1 cellular context compared by ENCODE assay signal in genomic region chr21:8992731-8993174, GRCh38.
TF ChIP-seq lines count a peak whose summit lies in the region.

No MANE protein-coding gene starts in this region.

TF ChIP-seq in HepG2, 621 proteins besides CTCF, POLR2A, EP300 and RAD21 (continued from another document and continues in another):
- TF ChIP-seq ZNF281 (CRISPR knock-in tag; IDR thresholded peaks at IDR 0.05; ENCODE audit: borderline replicate concordance) (no peak), MXD1 (CRISPR knock-in tag; IDR thresholded peaks at IDR 0.05) (no peak), ASH2L (IDR thresholded peaks at IDR 0.05; ENCODE audit: insufficient read length, low read depth, low read length) (no peak), ATF6 (CRISPR knock-in tag; conservative IDR thresholded peaks at IDR 0.05) (no peak), MAFK (conservative IDR thresholded peaks at IDR 0.05 in 1 of 2, IDR thresholded peaks at IDR 0.05 in 1 of 2; ENCODE audit: low read length in 2 of 2) (no peak), MBNL3 (CRISPR knock-in tag; conservative IDR thresholded peaks at IDR 0.05) (no peak), PCBP2 (optimal IDR thresholded peaks at IDR 0.05; ENCODE audit: low read depth, low read length, poor library complexity, severe bottlenecking) (no peak), HNRNPH1 (optimal IDR thresholded peaks at IDR 0.05; ENCODE audit: low read depth, low read length) (peak; percentile 70), ZNF569 (CRISPR knock-in tag; IDR thresholded peaks at IDR 0.05; ENCODE audit: borderline replicate concordance) (no peak), ZNF781 (CRISPR knock-in tag; IDR thresholded peaks at IDR 0.05; ENCODE audit: borderline replicate concordance, not compliant biosample characterization) (no peak), ZBTB46 (CRISPR knock-in tag; IDR thresholded peaks at IDR 0.05; ENCODE audit: borderline replicate concordance) (no peak), JUND (CRISPR knock-in tag; IDR thresholded peaks at IDR 0.05) (0 out of 2 replicates have a peak, but pooled peaks have one; percentile 5), RAD51 (IDR thresholded peaks at IDR 0.05; ENCODE audit: borderline replicate concordance) (no peak), ZNF264 (CRISPR knock-in tag; IDR thresholded peaks at IDR 0.05) (no peak), NONO (IDR thresholded peaks at IDR 0.05) (no peak), NONO (CRISPR knock-in tag; conservative IDR thresholded peaks at IDR 0.05) (0 out of 2 replicates have a peak, but pooled peaks have one; percentile 45), NBN (conservative IDR thresholded peaks at IDR 0.05) (peak; percentile 83; the same call in 1 of the 2 replicates), BCL3 (CRISPR knock-in tag; IDR thresholded peaks at IDR 0.05) (no peak), BCL6 (CRISPR knock-in tag; IDR thresholded peaks at IDR 0.05) (no peak), FOXM1 (CRISPR knock-in tag; IDR thresholded peaks at IDR 0.05) (no peak), ONECUT2 (CRISPR knock-in tag; IDR thresholded peaks at IDR 0.05) (no peak), MEIS2 (CRISPR knock-in tag; IDR thresholded peaks at IDR 0.05) (no peak), PPARG (CRISPR knock-in tag; conservative IDR thresholded peaks at IDR 0.05) (no peak), NKX3-1 (CRISPR knock-in tag; IDR thresholded peaks at IDR 0.05) (no peak), DDIT3 (CRISPR knock-in tag; IDR thresholded peaks at IDR 0.05) (no peak), FOXJ3 (CRISPR knock-in tag; IDR thresholded peaks at IDR 0.05; ENCODE audit: borderline replicate concordance) (no peak), ZBTB44 (CRISPR knock-in tag; IDR thresholded peaks at IDR 0.05) (no peak), AFF4 (CRISPR knock-in tag; IDR thresholded peaks at IDR 0.05) (no peak), MAFF (IDR thresholded peaks at IDR 0.05; ENCODE audit: low read depth, low read length) (no peak), ZNF710 (CRISPR knock-in tag; IDR thresholded peaks at IDR 0.05; ENCODE audit: borderline replicate concordance) (peak; percentile 88; the same call in 1 of the 2 replicates), FUBP1 (CRISPR knock-in tag; IDR thresholded peaks at IDR 0.05; ENCODE audit: borderline replicate concordance) (no peak), ZNF740 (CRISPR knock-in tag; IDR thresholded peaks at IDR 0.05) (no peak), SMAD1 (CRISPR knock-in tag; IDR thresholded peaks at IDR 0.05; ENCODE audit: borderline replicate concordance, low read depth) (no peak), HNRNPK (IDR thresholded peaks at IDR 0.05; ENCODE audit: low read depth, low read length, poor library complexity, severe bottlenecking) (no peak), SKIL (CRISPR knock-in tag; IDR thresholded peaks at IDR 0.05; ENCODE audit: borderline replicate concordance) (0 out of 2 replicates have a peak, but pooled peaks have one; percentile 27), ZNF292 (CRISPR knock-in tag; IDR thresholded peaks at IDR 0.05; ENCODE audit: borderline replicate concordance, low read depth) (no peak)
